In genomic region chr3:144437989-144438388, GRCh38 we compare ENCODE assay signal across 16 cellular contexts.
DNase-seq lines count a peak whose midpoint lies in the region; ATAC-seq and TF ChIP-seq lines count a peak whose summit lies in the region.
"Had no signal": no experiment of that assay in that cellular context is flagged by ENCODE, and none has a peak within 500 bp of the region (broad histone marks: within the 10 kb centered on the region; RNA-seq: fewer than 3 reads in every experiment).

No MANE protein-coding gene starts in this region.

- no peaks in the 10 kb centered on the region for H3K9me3 Mint-ChIP-seq in neural progenitor cell

- no peaks in the 10 kb centered on the region for H3K36me3 Mint-ChIP-seq in neural progenitor cell

- no peak overlapping the region for H3K4me2 ChIP-seq in neural progenitor cell

- H3K9ac ChIP-seq in neural progenitor cell: no peak overlapping the region

- DNase-seq in neural progenitor cell (ENCODE audit: low spot score) (peak; percentile 23), cerebellar cortex (ENCODE audit: low spot score) (no peak), left cardiac atrium (no peak), caudate nucleus (lab: John Stamatoyannopoulos, UW) (no peak)
- no peak for DNase-seq in activated CD4-positive, CD25-positive, alpha-beta regulatory T cell (lab: John Stamatoyannopoulos, UW)
- DNase-seq: activated naive CD4-positive, alpha-beta T cell treated with anti-CD3 and anti-CD28 coated beads, Interleukin-2, amount 50 U/mL, for 16 hours; C1 segment of cervical spinal cord; lower lobe of right lung; NCI-H1105; NCI-H524 treated with DMSO at 0.1 percent for 48 hours; SHP77; small intestine; testis had no signal

- no peaks in the 10 kb centered on the region for H3K27me3 Mint-ChIP-seq in neural progenitor cell (ENCODE audit: insufficient read depth, low read depth)

- peak; percentile 71 for ATAC-seq in GM19025 (IDR thresholded peaks at IDR 0.05; ENCODE audit: low read depth, unreplicated experiment)
- peak; percentile 77 for ATAC-seq in HG02610 (IDR thresholded peaks at IDR 0.05; ENCODE audit: unreplicated experiment)
- ATAC-seq in HG03442 (IDR thresholded peaks at IDR 0.05; ENCODE audit: unreplicated experiment): peak; percentile 72
- ATAC-seq in left cardiac atrium: no peak
- ATAC-seq: lower lobe of right lung had no signal

- intact Hi-C loops in left cardiac atrium (cut with DNase I): no loop called here

- no peak overlapping the region for H3K27ac Mint-ChIP-seq in neural progenitor cell

- H3K4me3 Mint-ChIP-seq in neural progenitor cell: no peak overlapping the region

- H2AFZ ChIP-seq in neural progenitor cell (replicated peaks): no peak overlapping the region

- H3K4me1 ChIP-seq in neural progenitor cell: no peaks in the 10 kb centered on the region
- H3K4me1 ChIP-seq: lower lobe of right lung, testis had no signal

- H3K9me3 ChIP-seq in neural progenitor cell (ENCODE audit: low read depth): no peaks in the 10 kb centered on the region
- H3K9me3 ChIP-seq: lower lobe of right lung, testis had no signal

- no peaks in the 10 kb centered on the region for H3F3A ChIP-seq in neural progenitor cell (ENCODE audit: low read depth)

- H3K27me3 ChIP-seq in neural progenitor cell: no peaks in the 10 kb centered on the region
- H3K27me3 ChIP-seq: testis had no signal

- no peak overlapping the region for H3K4me3 ChIP-seq in neural progenitor cell
- H3K4me3 ChIP-seq: lower lobe of right lung, testis had no signal

- H3K27ac ChIP-seq in neural progenitor cell (no peak overlapping the region), caudate nucleus (ENCODE audit: low read depth, low read length) (no peak overlapping the region)
- H3K27ac ChIP-seq: lower lobe of right lung, testis had no signal

- H3K4me1 Mint-ChIP-seq in neural progenitor cell: no peaks in the 10 kb centered on the region

- no peaks in the 10 kb centered on the region for H3K36me3 ChIP-seq in neural progenitor cell
- H3K36me3 ChIP-seq: lower lobe of right lung had no signal

- H3K79me2 ChIP-seq in neural progenitor cell (ENCODE audit: low read depth): no peaks in the 10 kb centered on the region

- TF ChIP-seq CTCF in neural progenitor cell (IDR thresholded peaks at IDR 0.05): no peak

- H4K20me1 ChIP-seq in neural progenitor cell (ENCODE audit: low read depth): no peaks in the 10 kb centered on the region

Comparison
In these comparisons a context has a peak if more than half of its experiments do, and no peak if none do; other contexts are left out.
1. ATAC-seq: peak in GM19025 (single experiment), HG02610 (single experiment) and HG03442 (single experiment); none in left cardiac atrium (0 of 2).